11 cellular contexts compared by ENCODE assay signal in the genomic region with DNA sequence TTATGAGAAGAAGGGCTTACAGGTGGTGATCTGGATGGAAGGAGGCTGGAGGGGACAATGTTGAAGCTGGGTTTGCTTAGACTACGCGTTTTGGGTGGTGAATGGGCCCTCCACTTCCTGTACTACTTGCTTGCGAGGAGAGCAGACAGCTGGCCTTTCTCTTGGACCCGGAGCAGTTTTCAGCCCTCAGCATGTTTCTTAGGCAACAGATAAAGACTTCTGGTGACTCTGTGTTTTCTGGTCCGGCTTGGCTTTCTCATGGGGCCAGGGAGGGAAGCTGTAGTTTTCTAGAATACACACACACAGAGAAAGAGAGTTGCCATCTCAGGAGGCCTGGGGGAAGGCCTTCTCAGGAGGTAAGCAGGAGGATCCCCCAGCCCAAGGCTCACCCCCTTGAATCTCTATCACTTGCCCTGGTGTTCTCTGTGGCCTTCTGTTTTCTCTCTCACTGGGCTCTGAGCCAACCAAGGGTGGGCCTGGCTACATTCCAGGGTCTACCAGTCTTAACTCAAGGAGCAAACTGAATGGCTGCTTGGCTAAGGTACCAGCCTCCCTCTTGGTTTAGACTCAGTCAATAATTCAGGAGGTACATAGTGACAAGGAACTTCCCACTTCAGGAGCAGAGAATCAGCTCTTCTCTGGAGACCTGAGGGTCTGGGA. TPM values are rescaled to one million over a fixed set of nuclear protein-coding genes. Genes with fewer than 3 reads are reported as not detected.
DNase-seq lines count a peak whose midpoint lies in the region; ATAC-seq and TF ChIP-seq lines count a peak whose summit lies in the region.
"Had no signal": no experiment of that assay in that cellular context is flagged by ENCODE, and none has a peak within 500 bp of the region (broad histone marks: within the 10 kb centered on the region; RNA-seq: fewer than 3 reads in every experiment).

No MANE protein-coding gene starts in this region.

- peaks cover 26% of the 10 kb centered on the region for H3K4me1 ChIP-seq in upper lobe of right lung

- H3K4me3 Mint-ChIP-seq in activated T-helper 17 cell treated with anti-CD3 and anti-CD28 coated beads, Interleukin-2, amount 50 U/mL, for 72 hours: no peak overlapping the region

- no peaks in the 10 kb centered on the region for H3K9me3 Mint-ChIP-seq in activated T-helper 17 cell treated with anti-CD3 and anti-CD28 coated beads, Interleukin-2, amount 50 U/mL, for 72 hours

- no peak for TF ChIP-seq CTCF in upper lobe of right lung (IDR thresholded peaks at IDR 0.05)

- peaks cover 14% of the 10 kb centered on the region for H3K4me1 Mint-ChIP-seq in activated T-helper 17 cell treated with anti-CD3 and anti-CD28 coated beads, Interleukin-2, amount 50 U/mL, for 72 hours

- peak overlapping the region; percentile 63 for H3K27ac ChIP-seq in upper lobe of right lung

- peak overlapping the region; percentile 60 for H3K27ac Mint-ChIP-seq in activated T-helper 17 cell treated with anti-CD3 and anti-CD28 coated beads, Interleukin-2, amount 50 U/mL, for 72 hours

- peaks cover 11% of the 10 kb centered on the region for H3K36me3 ChIP-seq in upper lobe of right lung

- intact Hi-C loops in Right ventricle myocardium inferior (cut with DNase I): no loop called here
- intact Hi-C loops in cardiac septum (cut with DNase I): no loop called here
- intact Hi-C loops in upper lobe of right lung (cut with DNase I): no loop called here

- H3K36me3 Mint-ChIP-seq in activated T-helper 17 cell treated with anti-CD3 and anti-CD28 coated beads, Interleukin-2, amount 50 U/mL, for 72 hours (ENCODE audit: low read depth): peaks cover 11% of the 10 kb centered on the region

- ATAC-seq in Right ventricle myocardium inferior (peak; percentile 72), upper lobe of right lung (no peak), GM19395 (IDR thresholded peaks at IDR 0.05; ENCODE audit: unreplicated experiment) (no peak), HG03457 (IDR thresholded peaks at IDR 0.05; ENCODE audit: unreplicated experiment) (no peak)
- no peak for ATAC-seq in activated T-helper 17 cell treated with anti-CD3 and anti-CD28 coated beads, Interleukin-2, amount 50 U/mL, for 72 hours (replicated peaks)
- ATAC-seq: right lobe of liver had no signal

- no peaks in the 10 kb centered on the region for H3K27me3 ChIP-seq in upper lobe of right lung
- H3K27me3 ChIP-seq: right lobe of liver had no signal

- H3K27me3 Mint-ChIP-seq in activated T-helper 17 cell treated with anti-CD3 and anti-CD28 coated beads, Interleukin-2, amount 50 U/mL, for 72 hours: no peaks in the 10 kb centered on the region

- no peaks in the 10 kb centered on the region for H3K9me3 ChIP-seq in upper lobe of right lung
- H3K9me3 ChIP-seq: right lobe of liver had no signal

- H3K4me3 ChIP-seq in upper lobe of right lung: no peak overlapping the region
- H3K4me3 ChIP-seq: right lobe of liver had no signal

- DNase-seq in Right ventricle myocardium inferior (ENCODE audit: missing footprints): peak; percentile 79
- DNase-seq in cardiac septum (ENCODE audit: low spot score): no peak
- peak; percentile 48 for DNase-seq in left kidney (ENCODE audit: low read depth, low spot score)
- no peak for DNase-seq in upper lobe of right lung
- DNase-seq in DMS114 treated with DMSO at 0.1 percent for 48 hours (lab: John Stamatoyannopoulos, UW; ENCODE audit: unreplicated experiment): no peak
- DNase-seq: effector CD8-positive, alpha-beta T cell; EL had no signal

RNA-seq across cellular contexts. Expression of a gene that starts 2.4 kb away (rescaled TPM):
- total RNA-seq in Right ventricle myocardium inferior (23.5 TPM), cardiac septum (21.9 TPM), upper lobe of right lung (31.9 TPM)
- total RNA-seq in activated T-helper 17 cell treated with anti-CD3 and anti-CD28 coated beads, Interleukin-2, amount 50 U/mL, for 72 hours: 10 to 100 TPM; 27.5 to 35.1 TPM

RNA-seq across cellular contexts. Expression of a gene that starts 2.5 kb away (rescaled TPM):
- 0.27 TPM for total RNA-seq in Right ventricle myocardium inferior
- 0.43 TPM for total RNA-seq in cardiac septum
- under 1 TPM; 0.11 to 0.15 TPM for total RNA-seq in activated T-helper 17 cell treated with anti-CD3 and anti-CD28 coated beads, Interleukin-2, amount 50 U/mL, for 72 hours
- 0.26 TPM for total RNA-seq in upper lobe of right lung

RNA-seq across cellular contexts. Expression of a gene that starts 21.1 kb away (rescaled TPM):
- 30.1 TPM for total RNA-seq in Right ventricle myocardium inferior
- total RNA-seq in cardiac septum: 35.2 TPM
- total RNA-seq in activated T-helper 17 cell treated with anti-CD3 and anti-CD28 coated beads, Interleukin-2, amount 50 U/mL, for 72 hours: 100 to 1,000 TPM; 127 to 156 TPM
- 63.3 TPM for total RNA-seq in upper lobe of right lung

RNA-seq across cellular contexts. Expression of a gene that starts 27.0 kb away (rescaled TPM):
- total RNA-seq in Right ventricle myocardium inferior: 51.0 TPM
- total RNA-seq in cardiac septum: 57.6 TPM
- 10 to 100 TPM in 1 of 2 donors, 1 to 10 TPM in 1; 4.1 to 12.9 TPM for total RNA-seq in activated T-helper 17 cell treated with anti-CD3 and anti-CD28 coated beads, Interleukin-2, amount 50 U/mL, for 72 hours
- total RNA-seq in upper lobe of right lung: 37.0 TPM

RNA-seq across cellular contexts. Expression of a gene that starts 43.1 kb away (rescaled TPM):
- total RNA-seq in Right ventricle myocardium inferior (72.1 TPM), cardiac septum (60.1 TPM), upper lobe of right lung (98.9 TPM)
- 10 to 100 TPM; 92.4 to 94.0 TPM for total RNA-seq in activated T-helper 17 cell treated with anti-CD3 and anti-CD28 coated beads, Interleukin-2, amount 50 U/mL, for 72 hours

Comparison
In these comparisons a context has a peak if more than half of its experiments do, and no peak if none do; other contexts are left out.
1. DNase-seq: peak in Right ventricle myocardium inferior (single experiment) and left kidney (single experiment); none in cardiac septum (single experiment), upper lobe of right lung (single experiment) and DMS114 treated with DMSO at 0.1 percent for 48 hours (single experiment).